8 cellular contexts compared by ENCODE assay signal in the genomic region with DNA sequence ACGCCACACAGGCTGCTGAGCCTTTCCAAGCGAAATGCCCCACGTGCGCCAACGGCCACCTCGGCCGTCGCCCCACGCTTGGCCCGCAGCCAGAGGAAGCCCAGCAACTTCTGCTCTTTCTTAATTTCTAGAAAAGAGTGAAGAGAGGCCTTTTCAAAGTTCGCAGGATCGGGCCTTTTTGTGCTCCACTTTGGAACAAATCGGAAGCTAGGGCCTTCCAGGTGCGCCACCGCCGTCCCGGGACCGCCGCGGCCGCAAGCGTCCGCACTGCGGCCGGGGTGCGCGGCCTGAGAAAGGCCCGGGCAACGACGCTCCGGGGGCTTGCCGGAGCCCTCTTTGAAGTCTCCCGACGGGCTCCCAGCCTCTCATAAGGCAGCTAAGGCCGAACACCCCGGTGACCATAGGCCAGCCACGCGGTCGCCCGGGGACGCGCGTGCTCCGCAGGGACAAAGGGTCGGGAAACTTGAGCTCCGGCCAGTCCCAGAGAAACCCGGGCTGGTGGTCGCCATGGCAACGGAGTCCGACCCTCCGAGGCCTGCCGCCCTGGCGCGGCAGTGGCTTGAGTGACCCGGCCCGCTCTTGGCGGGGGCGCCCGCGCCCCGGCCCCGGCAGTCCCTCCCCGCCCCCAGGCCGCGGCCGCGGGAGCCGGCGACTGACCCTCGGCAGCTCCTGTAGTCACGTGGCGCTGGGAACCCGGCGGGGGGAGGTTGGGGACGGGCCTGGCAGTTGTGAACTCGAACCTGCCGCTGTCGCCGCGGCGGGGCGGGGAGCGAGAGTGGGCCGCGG. TPM values are rescaled to one million over a fixed set of nuclear protein-coding genes. Genes with fewer than 3 reads are reported as not detected.
DNase-seq lines count a peak whose midpoint lies in the region; ATAC-seq and TF ChIP-seq lines count a peak whose summit lies in the region.

A gene (plus strand): TSS at position 725 of the 786 bp plus-strand sequence. CDS start 890 bp downstream, outside the sequence.

- H3K27me3 ChIP-seq in cardiac muscle cell, result no peaks in the 10 kb centered on the region
- H3K27me3 ChIP-seq in trophoblast cell (ENCODE audit: insufficient read depth, low read length), result no peaks in the 10 kb centered on the region
- H3K27me3 ChIP-seq in tibial artery, result no peaks in the 10 kb centered on the region

- no peak for DNase-seq in HFF-Myc (ENCODE audit: extremely low read depth, low read depth)
- DNase-seq in NCI-H1048 (lab: John Stamatoyannopoulos, UW), result peak; percentile 66
- DNase-seq in T follicular helper cell (ENCODE audit: low read depth), result peak; percentile 69
- peak; percentile 82 for DNase-seq in activated naive CD8-positive, alpha-beta T cell treated with anti-CD3 and anti-CD28 coated beads, Interleukin-2, amount 50 U/mL, for 24 hours
- DNase-seq in cardiac muscle cell (ENCODE audit: low read depth in 1 of 2, low spot score in 1 of 2), result peak; percentile 89 to 94
- peak; percentile 86 to 88 for DNase-seq in trophoblast cell
- DNase-seq in tibial artery, result peak; percentile 91 to 96

- peak within 1 kb of the TSS; percentile 77 for H3K4me3 ChIP-seq in GM08714 (ENCODE audit: low read length)
- H3K4me3 ChIP-seq in HFF-Myc (replicated peaks; ENCODE audit: low read depth, low read length), result peak within 1 kb of the TSS; percentile 81
- H3K4me3 ChIP-seq in cardiac muscle cell, result peak within 1 kb of the TSS; percentile 64
- H3K4me3 ChIP-seq in trophoblast cell (ENCODE audit: low read depth, low read length), result peak within 1 kb of the TSS; percentile 83
- peak within 1 kb of the TSS; percentile 66 to 74 for H3K4me3 ChIP-seq in tibial artery

- no peak for TF ChIP-seq CTCF in HFF-Myc (IDR thresholded peaks at IDR 0.05; ENCODE audit: low read depth, low read length, missing control alignments)
- TF ChIP-seq CTCF in cardiac muscle cell (IDR thresholded peaks at IDR 0.05; ENCODE audit: low read depth, low read length), result no peak
- TF ChIP-seq CTCF in tibial artery (IDR thresholded peaks at IDR 0.05), result no peak

- peaks cover 14% of the 10 kb centered on the region for H3K36me3 ChIP-seq in cardiac muscle cell
- H3K36me3 ChIP-seq in trophoblast cell (ENCODE audit: control insufficient read depth in 1 of 2, insufficient read depth in 2 of 2, low read length in 2 of 2), result peaks cover 33 to 35% of the 10 kb centered on the region in 2 experiments
- H3K36me3 ChIP-seq in tibial artery, result peaks cover 15 to 31% (median 21%) of the 10 kb centered on the region in 3 donors

- peak within 1 kb of the TSS; percentile 89 for H3K4me3 Mint-ChIP-seq in activated naive CD8-positive, alpha-beta T cell treated with anti-CD3 and anti-CD28 coated beads, Interleukin-2, amount 50 U/mL, for 24 hours

- H2AFZ ChIP-seq in trophoblast cell (ENCODE audit: insufficient read depth, low read length, poor library complexity), result peak within 1 kb of the TSS; percentile 90

- H3K9me3 ChIP-seq in cardiac muscle cell (ENCODE audit: low read depth) (no peaks in the 10 kb centered on the region), trophoblast cell (ENCODE audit: insufficient read depth, low read depth, low read length) (no peaks in the 10 kb centered on the region), tibial artery (no peaks in the 10 kb centered on the region)

- peaks cover 44% of the 10 kb centered on the region for H3K79me2 ChIP-seq in trophoblast cell (ENCODE audit: control insufficient read depth, insufficient read depth, low read length, poor library complexity)

- H3K27me3 Mint-ChIP-seq in activated naive CD8-positive, alpha-beta T cell treated with anti-CD3 and anti-CD28 coated beads, Interleukin-2, amount 50 U/mL, for 24 hours, result no peaks in the 10 kb centered on the region

- H3K79me1 ChIP-seq in trophoblast cell (ENCODE audit: low read length), result peaks cover 54% of the 10 kb centered on the region

- H3K4me1 ChIP-seq in cardiac muscle cell (ENCODE audit: low read depth), result peaks cover 37% of the 10 kb centered on the region
- H3K4me1 ChIP-seq in trophoblast cell (ENCODE audit: control insufficient read depth in 1 of 2, insufficient read depth in 2 of 2, low read length in 2 of 2), result peaks cover 41 to 43% of the 10 kb centered on the region in 2 experiments
- H3K4me1 ChIP-seq in tibial artery, result peaks cover 0 to 40% (median 22%) of the 10 kb centered on the region in 4 donors

- H3K23ac ChIP-seq in trophoblast cell (ENCODE audit: low read length), result no peak within 1 kb of the TSS

- peak within 1 kb of the TSS; percentile 85 for H3K9ac ChIP-seq in trophoblast cell (ENCODE audit: low read length)

- H2BK120ac ChIP-seq in trophoblast cell (ENCODE audit: insufficient read depth, low read length, poor library complexity), result peak within 1 kb of the TSS; percentile 97

- peak within 1 kb of the TSS; percentile 98 for H4K91ac ChIP-seq in trophoblast cell (ENCODE audit: low read depth, low read length)

- H4K12ac ChIP-seq in trophoblast cell (ENCODE audit: low read depth, low read length), result peak within 1 kb of the TSS; percentile 97

- peak within 1 kb of the TSS; percentile 99 for H3K14ac ChIP-seq in trophoblast cell (ENCODE audit: low read length)

- no peaks in the 10 kb centered on the region for H3K9me3 Mint-ChIP-seq in activated naive CD8-positive, alpha-beta T cell treated with anti-CD3 and anti-CD28 coated beads, Interleukin-2, amount 50 U/mL, for 24 hours

- peak within 1 kb of the TSS; percentile 94 for H2BK12ac ChIP-seq in trophoblast cell (ENCODE audit: low read length)

- H4K8ac ChIP-seq in trophoblast cell (ENCODE audit: low read depth, low read length), result peak within 1 kb of the TSS; percentile 98

- H3K18ac ChIP-seq in trophoblast cell (ENCODE audit: low read length), result peak within 1 kb of the TSS; percentile 100

- intact Hi-C loops in tibial artery (cut with DNase I; ENCODE audit: low total_unique reads), result loop anchor here (2.0 kb wide), 1 partner anchor 37 kb away; a partner anchor contains a TSS

- H3K27ac Mint-ChIP-seq in activated naive CD8-positive, alpha-beta T cell treated with anti-CD3 and anti-CD28 coated beads, Interleukin-2, amount 50 U/mL, for 24 hours, result peak within 1 kb of the TSS; percentile 96

- H2BK5ac ChIP-seq in trophoblast cell (ENCODE audit: low read depth, low read length, poor library complexity), result peak within 1 kb of the TSS; percentile 99

- H3K27ac ChIP-seq in cardiac muscle cell (peak within 1 kb of the TSS; percentile 100), trophoblast cell (ENCODE audit: low read depth, low read length) (peak within 1 kb of the TSS; percentile 100), tibial artery (peak within 1 kb of the TSS; percentile 89 to 95)

- peak within 1 kb of the TSS; percentile 72 for H3K4me2 ChIP-seq in trophoblast cell (ENCODE audit: low read length)

- ATAC-seq in activated naive CD8-positive, alpha-beta T cell treated with anti-CD3 and anti-CD28 coated beads, Interleukin-2, amount 50 U/mL, for 24 hours, result peak; percentile 58

- WGBS in trophoblast cell (ENCODE audit: extremely low coverage, insufficient coverage, insufficient read length), result no CpG with 5 or more reads among the region's 85 CpGs

- peaks cover 7% of the 10 kb centered on the region for H3K36me3 Mint-ChIP-seq in activated naive CD8-positive, alpha-beta T cell treated with anti-CD3 and anti-CD28 coated beads, Interleukin-2, amount 50 U/mL, for 24 hours (ENCODE audit: low read depth)

- H3K4me1 Mint-ChIP-seq in activated naive CD8-positive, alpha-beta T cell treated with anti-CD3 and anti-CD28 coated beads, Interleukin-2, amount 50 U/mL, for 24 hours, result peaks cover 48% of the 10 kb centered on the region

- H3K4ac ChIP-seq in trophoblast cell (ENCODE audit: low read depth, low read length), result peak within 1 kb of the TSS; percentile 100

- peak within 1 kb of the TSS; percentile 100 for H2AK5ac ChIP-seq in trophoblast cell (ENCODE audit: low read length)

RNA-seq across cellular contexts. Expression of the gene that starts here (rescaled TPM):
- total RNA-seq in cardiac muscle cell, result 222 and 270 TPM in 2 replicates
- 185 and 224 TPM in 2 replicates for polyA plus RNA-seq in cardiac muscle cell
- 165 and 168 TPM in 2 replicates for polyA plus RNA-seq in trophoblast cell (2013)
